22 cellular contexts compared by ENCODE assay signal in genomic region chr2:230494980-230495379, GRCh38.
A peak's percentile ranks its signal among the peaks of the same experiment; 100 is the strongest.
DNase-seq lines count a peak whose midpoint lies in the region; ATAC-seq and TF ChIP-seq lines count a peak whose summit lies in the region.
"Had no signal": no experiment of that assay in that cellular context is flagged by ENCODE, and none has a peak within 500 bp of the region (broad histone marks: within the 10 kb centered on the region; RNA-seq: fewer than 3 reads in every experiment).

No MANE protein-coding gene starts in this region.

- in situ Hi-C loops in gastrocnemius medialis (cut with MboI; ENCODE audit: low sequenced_read_pairs in 4 of 4) = no loop called here

- H3K4me3 Mint-ChIP-seq in activated T-cell treated with anti-CD3 and anti-CD28 coated beads, Interleukin-2, amount 50 U/mL, for 24 hours = no peak overlapping the region
- H3K4me3 Mint-ChIP-seq in CD4-positive, CD25-positive, alpha-beta regulatory T cell = no peak overlapping the region
- H3K4me3 Mint-ChIP-seq in T-helper 17 cell = no peak overlapping the region
- H3K4me3 Mint-ChIP-seq: CD4-positive, alpha-beta T cell; H9; HFFc6 had no signal

- no peak overlapping the region for H3K27ac ChIP-seq in CD4-positive, CD25-positive, alpha-beta regulatory T cell (ENCODE audit: insufficient read depth, low read length, poor library complexity, severe bottlenecking)
- H3K27ac ChIP-seq in gastrocnemius medialis = no peak overlapping the region
- H3K27ac ChIP-seq: A549, GM23248 had no signal

- no peak for ATAC-seq in CD4-positive, CD25-positive, alpha-beta regulatory T cell (ENCODE audit: low read depth in 2 of 2)
- ATAC-seq in T-helper 17 cell = no peak
- peak; percentile 81 to 96 for ATAC-seq in gastrocnemius medialis
- ATAC-seq in mucosa of descending colon = no peak
- ATAC-seq: A549, Right ventricle myocardium inferior had no signal

- H3K27me3 Mint-ChIP-seq in activated T-cell treated with anti-CD3 and anti-CD28 coated beads, Interleukin-2, amount 50 U/mL, for 24 hours = no peaks in the 10 kb centered on the region
- no peaks in the 10 kb centered on the region for H3K27me3 Mint-ChIP-seq in CD4-positive, CD25-positive, alpha-beta regulatory T cell
- no peaks in the 10 kb centered on the region for H3K27me3 Mint-ChIP-seq in T-helper 17 cell
- H3K27me3 Mint-ChIP-seq: CD4-positive, alpha-beta T cell had no signal

- no peak overlapping the region for H3K4me3 ChIP-seq in CD4-positive, CD25-positive, alpha-beta regulatory T cell (ENCODE audit: low read depth, low read length)
- H3K4me3 ChIP-seq in gastrocnemius medialis (no peak overlapping the region), mucosa of descending colon (no peak overlapping the region)
- H3K4me3 ChIP-seq: A549, GM23248 had no signal

- intact Hi-C loops in gastrocnemius medialis (cut with DNase I; ENCODE audit: low total_unique reads) (no loop called here), mucosa of descending colon (cut with DNase I, micrococcal nuclease) (no loop called here)

- H3K9me3 ChIP-seq in CD4-positive, CD25-positive, alpha-beta regulatory T cell (ENCODE audit: control insufficient read depth in 2 of 2, low read length in 2 of 2) = no peaks in the 10 kb centered on the region
- no peaks in the 10 kb centered on the region for H3K9me3 ChIP-seq in T-helper 17 cell (ENCODE audit: control insufficient read depth, low read length, poor library complexity, severe bottlenecking)
- no peaks in the 10 kb centered on the region for H3K9me3 ChIP-seq in gastrocnemius medialis
- no peaks in the 10 kb centered on the region for H3K9me3 ChIP-seq in mucosa of descending colon
- H3K9me3 ChIP-seq: A549, BE2C had no signal

- no peak for DNase-seq in activated T-cell treated with anti-CD3 and anti-CD28 coated beads, Interleukin-2, amount 50 U/mL, for 24 hours
- no peak for DNase-seq in activated T-cell treated with anti-CD3 and anti-CD28 coated beads, Interleukin-2, amount 50 U/mL, for 48 hours
- no peak for DNase-seq in CD4-positive, CD25-positive, alpha-beta regulatory T cell
- DNase-seq in T-helper 17 cell = no peak
- no peak for DNase-seq in gastrocnemius medialis
- DNase-seq in mucosa of descending colon = no peak
- DNase-seq in NCI-H1105 (lab: John Stamatoyannopoulos, UW) = no peak
- DNase-seq: BE2C; CD4-positive, alpha-beta T cell; DMS153; GM23248; H9; HFFc6; Kasumi-1; NCI-H1048; NCI-H1436; NCI-H187 treated with DMSO at 0.1 percent for 48 hours; NCI-H2107; NCI-H446 treated with DMSO at 0.1 percent for 48 hours; NCI-H526 treated with DMSO at 0.1 percent for 48 hours had no signal

- peak overlapping the region; percentile 1 for H3K27ac Mint-ChIP-seq in activated T-cell treated with anti-CD3 and anti-CD28 coated beads, Interleukin-2, amount 50 U/mL, for 24 hours
- peak overlapping the region in 2 of 3 donors; percentile 21 to 81 for H3K27ac Mint-ChIP-seq in CD4-positive, CD25-positive, alpha-beta regulatory T cell
- peak overlapping the region; percentile 79 for H3K27ac Mint-ChIP-seq in T-helper 17 cell
- H3K27ac Mint-ChIP-seq: CD4-positive, alpha-beta T cell; H9; HFFc6 had no signal

- no peak for TF ChIP-seq POLR2A in gastrocnemius medialis (IDR thresholded peaks at IDR 0.05)

- no peaks in the 10 kb centered on the region for H3K27me3 ChIP-seq in CD4-positive, CD25-positive, alpha-beta regulatory T cell (ENCODE audit: control insufficient read depth, insufficient read depth, low read length)
- no peaks in the 10 kb centered on the region for H3K27me3 ChIP-seq in gastrocnemius medialis
- H3K27me3 ChIP-seq: BE2C had no signal

- TF ChIP-seq CTCF in gastrocnemius medialis (IDR thresholded peaks at IDR 0.05 in 4 of 5, conservative IDR thresholded peaks at IDR 0.05 in 1 of 5) (no peak), mucosa of descending colon (IDR thresholded peaks at IDR 0.05) (no peak)

- peaks cover 18% of the 10 kb centered on the region for H3K4me1 Mint-ChIP-seq in activated T-cell treated with anti-CD3 and anti-CD28 coated beads, Interleukin-2, amount 50 U/mL, for 24 hours (ENCODE audit: low read depth)
- H3K4me1 Mint-ChIP-seq in CD4-positive, CD25-positive, alpha-beta regulatory T cell = peaks cover 17 to 48% (median 27%) of the 10 kb centered on the region in 4 donors
- H3K4me1 Mint-ChIP-seq in T-helper 17 cell = peaks cover 12% of the 10 kb centered on the region
- H3K4me1 Mint-ChIP-seq: H9 had no signal

- H3K36me3 Mint-ChIP-seq in activated T-cell treated with anti-CD3 and anti-CD28 coated beads, Interleukin-2, amount 50 U/mL, for 24 hours (ENCODE audit: low read depth) = peaks cover 91% of the 10 kb centered on the region
- peaks cover 77% of the 10 kb centered on the region for H3K36me3 Mint-ChIP-seq in CD4-positive, CD25-positive, alpha-beta regulatory T cell
- peaks cover 26% of the 10 kb centered on the region for H3K36me3 Mint-ChIP-seq in T-helper 17 cell (ENCODE audit: low read depth)

- H3K4me1 ChIP-seq in CD4-positive, CD25-positive, alpha-beta regulatory T cell (ENCODE audit: control insufficient read depth, insufficient read depth, low read length, poor library complexity, severe bottlenecking) = peaks cover 12% of the 10 kb centered on the region
- H3K4me1 ChIP-seq in gastrocnemius medialis (no peaks in the 10 kb centered on the region), mucosa of descending colon (ENCODE audit: low read depth) (no peaks in the 10 kb centered on the region)
- H3K4me1 ChIP-seq: A549, BE2C had no signal

- peaks cover 75% of the 10 kb centered on the region for H3K36me3 ChIP-seq in CD4-positive, CD25-positive, alpha-beta regulatory T cell (ENCODE audit: control insufficient read depth, insufficient read depth, low read length)
- H3K36me3 ChIP-seq in gastrocnemius medialis (peaks cover 0 to 3% of the 10 kb centered on the region in 2 donors), mucosa of descending colon (ENCODE audit: low read depth) (no peaks in the 10 kb centered on the region)
- H3K36me3 ChIP-seq: BE2C had no signal

- no peaks in the 10 kb centered on the region for H3K9me3 Mint-ChIP-seq in activated T-cell treated with anti-CD3 and anti-CD28 coated beads, Interleukin-2, amount 50 U/mL, for 24 hours
- peaks cover 0 to 8% (median 3%) of the 10 kb centered on the region in 7 donors for H3K9me3 Mint-ChIP-seq in CD4-positive, CD25-positive, alpha-beta regulatory T cell
- H3K9me3 Mint-ChIP-seq: CD4-positive, alpha-beta T cell had no signal

Comparison
In these comparisons a context has a peak if more than half of its experiments do, and no peak if none do; other contexts are left out.
1. H3K27ac Mint-ChIP-seq: peak in every context shown above with its lines; median percentile 79 in T-helper 17 cell; 51 in CD4-positive, CD25-positive, alpha-beta regulatory T cell; 1 in activated T-cell treated with anti-CD3 and anti-CD28 coated beads, Interleukin-2, amount 50 U/mL, for 24 hours.
2. ATAC-seq: peak in gastrocnemius medialis (2 of 2); none in CD4-positive, CD25-positive, alpha-beta regulatory T cell (0 of 2), T-helper 17 cell (single experiment) and mucosa of descending colon (single experiment).